8 cellular contexts compared by ENCODE assay signal in the genomic region with DNA sequence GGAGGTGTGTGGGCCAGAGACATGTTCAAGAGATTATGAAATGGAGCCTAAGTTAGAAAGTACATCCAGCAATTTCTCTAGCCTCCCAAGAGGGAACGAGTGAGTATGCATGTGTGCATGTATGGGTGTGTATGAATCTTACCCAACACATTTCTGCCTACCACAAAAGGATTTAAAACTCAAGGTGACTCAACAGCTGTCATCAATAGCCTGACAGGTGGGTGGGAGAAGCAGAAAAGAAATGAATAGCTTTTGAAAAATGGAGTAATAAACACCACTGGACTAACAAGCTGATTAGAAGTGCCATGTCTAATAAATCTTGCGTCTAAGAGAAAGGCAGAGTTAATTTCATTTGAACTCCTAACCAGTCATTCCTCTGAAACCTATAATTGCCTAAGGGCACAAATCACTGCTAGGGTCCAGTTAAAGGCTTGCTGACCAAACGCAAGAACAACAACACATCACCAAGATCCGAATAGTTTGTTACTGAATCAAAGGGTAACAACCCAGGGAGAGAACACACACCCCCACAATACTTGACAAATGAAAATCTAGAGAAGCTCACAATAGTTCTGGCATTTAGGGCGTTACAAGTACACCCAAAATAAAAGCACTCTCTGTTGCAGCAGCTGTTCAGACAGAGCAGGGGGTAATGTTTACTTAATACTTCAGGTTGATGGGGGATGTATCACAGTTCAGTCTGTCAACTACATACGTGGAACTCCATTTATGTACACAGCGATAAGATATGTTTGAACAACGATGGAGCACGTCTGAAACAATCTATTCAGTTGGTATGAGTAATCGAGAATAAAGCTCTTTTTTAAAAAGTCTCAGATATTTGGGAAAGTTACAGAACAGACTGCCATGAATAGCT. TPM values are rescaled to one million over a fixed set of nuclear protein-coding genes. Genes with fewer than 3 reads are reported as not detected.
DNase-seq lines count a peak whose midpoint lies in the region; ATAC-seq, FAIRE-seq and TF ChIP-seq lines count a peak whose summit lies in the region.

No MANE protein-coding gene starts in this region.

- no peaks in the 10 kb centered on the region; the same call in 1 of the 2 replicates for H3K36me3 ChIP-seq in Caco-2 (ENCODE audit: control insufficient read depth, insufficient read depth, low read length)
- H3K36me3 ChIP-seq in keratinocyte (ENCODE audit: control insufficient read depth in 2 of 2, extremely low read depth in 1 of 2, insufficient read depth in 2 of 2, low read length in 2 of 2), result peaks cover 11 to 20% of the 10 kb centered on the region in 2 experiments
- H3K36me3 ChIP-seq in upper lobe of right lung, result peaks cover 32% of the 10 kb centered on the region

- DNase-seq in Caco-2, result peak in 1 of 2 experiments; percentile 24
- no peak for DNase-seq in activated CD4-positive, alpha-beta memory T cell treated with anti-CD3 and anti-CD28 coated beads for 36 hours
- peak; percentile 68 for DNase-seq in keratinocyte (ENCODE audit: low read depth, low spot score)
- no peak for DNase-seq in upper lobe of right lung
- no peak for DNase-seq in kidney glomerular epithelial cell (lab: John Stamatoyannopoulos, UW)

- intact Hi-C loops in Caco-2 (cut with micrococcal nuclease; ENCODE audit: unreplicated experiment) (loop anchor here (5.0 to 10.0 kb wide), 2 partner anchors 364 to 481 kb away; a partner anchor contains a TSS), upper lobe of right lung (cut with DNase I) (no loop called here)
- intact Hi-C loops in activated CD4-positive, alpha-beta memory T cell treated with anti-CD3 and anti-CD28 coated beads for 36 hours (cut with micrococcal nuclease), result loop anchor here (1.0 to 10.0 kb wide), 7 partner anchors 17 to 1919 kb away; a partner anchor contains a TSS

- no TSS peak for BruUV-seq in Caco-2 (replicated peaks; lab: Mats Ljungman, UMichigan)

- ATAC-seq in upper lobe of right lung (peak; percentile 32), GM21447 (IDR thresholded peaks at IDR 0.05; ENCODE audit: unreplicated experiment) (no peak), HG02678 (IDR thresholded peaks at IDR 0.05; ENCODE audit: unreplicated experiment) (no peak)

- peak overlapping the region; percentile 96 for H3K4me2 ChIP-seq in keratinocyte (ENCODE audit: control insufficient read depth, extremely low read depth, insufficient read depth, low read depth, low read length)

- H3K4me3 ChIP-seq in Caco-2 (ENCODE audit: low read depth, low read length) (peak overlapping the region; percentile 89), keratinocyte (ENCODE audit: control insufficient read depth in 2 of 3, extremely low read depth in 1 of 3, insufficient read depth in 2 of 3, low read depth in 1 of 3, low read length in 3 of 3) (peak overlapping the region; percentile 81 to 90 (median 87)), upper lobe of right lung (peak overlapping the region; percentile 97)

- H2AFZ ChIP-seq in keratinocyte (ENCODE audit: control insufficient read depth, low read length), result no peak overlapping the region

- peaks cover 6% of the 10 kb centered on the region for H3K79me2 ChIP-seq in keratinocyte (ENCODE audit: control insufficient read depth, insufficient read depth, low read length)

- H3K9me3 Mint-ChIP-seq in Caco-2 (ENCODE audit: unreplicated experiment) (no peaks in the 10 kb centered on the region), IgD-negative memory B cell (no peaks in the 10 kb centered on the region)
- H3K9me3 Mint-ChIP-seq in activated CD4-positive, alpha-beta memory T cell treated with anti-CD3 and anti-CD28 coated beads for 36 hours, result no peaks in the 10 kb centered on the region

- peak; percentile 84 for FAIRE-seq in keratinocyte (lab: Jason Lieb, UNC)

- peak overlapping the region; percentile 88 for H3K9ac ChIP-seq in keratinocyte (ENCODE audit: control insufficient read depth, extremely low read depth, insufficient read depth, low read length)

- H3K9me3 ChIP-seq in Caco-2, result no peaks in the 10 kb centered on the region
- H3K9me3 ChIP-seq in keratinocyte (ENCODE audit: control insufficient read depth, low read depth, low read length), result no peaks in the 10 kb centered on the region
- no peaks in the 10 kb centered on the region for H3K9me3 ChIP-seq in upper lobe of right lung

- H3K27ac ChIP-seq in keratinocyte (ENCODE audit: control insufficient read depth, insufficient read depth, low read length) (peak overlapping the region; percentile 85), upper lobe of right lung (peak overlapping the region; percentile 96)

- CTCF ChIA-PET in Caco-2 (lab: Charles Lee), result interaction anchor here (1.0 to 1.3 kb wide), 3 partner anchors 9 to 213 kb away, joined by 3 to 6 read pairs (median 5); a partner anchor contains a TSS
- CTCF ChIA-PET in activated CD4-positive, alpha-beta memory T cell treated with anti-CD3 and anti-CD28 coated beads for 36 hours (lab: Charles Lee), result interaction anchor here (0.7 to 9.2 kb wide), 12 partner anchors 9 to 256 kb away, joined by 3 to 138 read pairs (median 6); no protein-coding TSS in a partner anchor

- H3K4me3 Mint-ChIP-seq in Caco-2 (ENCODE audit: unreplicated experiment) (peak overlapping the region; percentile 89), IgD-negative memory B cell (peak overlapping the region; percentile 94 to 98 (median 96))
- H3K4me3 Mint-ChIP-seq in activated CD4-positive, alpha-beta memory T cell treated with anti-CD3 and anti-CD28 coated beads for 36 hours, result peak overlapping the region; percentile 97

- TF ChIP-seq CTCF in Caco-2 (IDR thresholded peaks at IDR 0.05; ENCODE audit: insufficient read depth in 1 of 2, low read depth in 1 of 2, low read length in 1 of 2, severe bottlenecking in 1 of 2, unreplicated experiment in 1 of 2), result no peak
- no peak for TF ChIP-seq CTCF in keratinocyte (optimal IDR thresholded peaks at IDR 0.05 in 1 of 3, IDR thresholded peaks at IDR 0.05 in 1 of 3, conservative IDR thresholded peaks at IDR 0.05 in 1 of 3; ENCODE audit: extremely low read depth in 1 of 3, insufficient read depth in 2 of 3, low read length in 3 of 3)
- TF ChIP-seq CTCF in upper lobe of right lung (IDR thresholded peaks at IDR 0.05), result no peak

- H3K27me3 ChIP-seq in Caco-2 (replicated peaks; ENCODE audit: control insufficient read depth, insufficient read depth, low read length) (no peaks in the 10 kb centered on the region), keratinocyte (ENCODE audit: control insufficient read depth, extremely low read depth, insufficient read depth, low read length) (no peaks in the 10 kb centered on the region), upper lobe of right lung (no peaks in the 10 kb centered on the region)

- H3K4me1 ChIP-seq in Caco-2, result peaks cover 12% of the 10 kb centered on the region
- H3K4me1 ChIP-seq in keratinocyte (ENCODE audit: control insufficient read depth, extremely low read depth, insufficient read depth, low read length), result peaks cover 46% of the 10 kb centered on the region
- peaks cover 39% of the 10 kb centered on the region for H3K4me1 ChIP-seq in upper lobe of right lung

- H3K27ac Mint-ChIP-seq in Caco-2 (ENCODE audit: unreplicated experiment), result peak overlapping the region; percentile 93
- H3K27ac Mint-ChIP-seq in IgD-negative memory B cell, result peak overlapping the region in 2 of 3 donors; percentile 75 to 97
- H3K27ac Mint-ChIP-seq in activated CD4-positive, alpha-beta memory T cell treated with anti-CD3 and anti-CD28 coated beads for 36 hours, result peak overlapping the region; percentile 62

- peaks cover 2% of the 10 kb centered on the region for H3K9me1 ChIP-seq in keratinocyte (ENCODE audit: control insufficient read depth, extremely low read depth, insufficient read depth, low read length)

- H3K4me1 Mint-ChIP-seq in Caco-2 (ENCODE audit: low read depth, unreplicated experiment), result no peaks in the 10 kb centered on the region
- H3K4me1 Mint-ChIP-seq in IgD-negative memory B cell, result peaks cover 23 to 31% (median 24%) of the 10 kb centered on the region in 3 donors
- peaks cover 57% of the 10 kb centered on the region for H3K4me1 Mint-ChIP-seq in activated CD4-positive, alpha-beta memory T cell treated with anti-CD3 and anti-CD28 coated beads for 36 hours (ENCODE audit: low read depth)

- peaks cover 8% of the 10 kb centered on the region for H4K20me1 ChIP-seq in keratinocyte (ENCODE audit: control insufficient read depth, extremely low read depth, insufficient read depth, low read length)

- H3K27me3 Mint-ChIP-seq in Caco-2 (ENCODE audit: insufficient read depth, unreplicated experiment) (no peaks in the 10 kb centered on the region), IgD-negative memory B cell (no peaks in the 10 kb centered on the region)
- H3K27me3 Mint-ChIP-seq in activated CD4-positive, alpha-beta memory T cell treated with anti-CD3 and anti-CD28 coated beads for 36 hours, result no peaks in the 10 kb centered on the region

- POLR2A ChIA-PET in Caco-2 (lab: Charles Lee), result interaction anchor here (0.6 to 1.2 kb wide), 2 partner anchors 123 to 214 kb away, joined by 3 to 6 read pairs; a partner anchor contains a TSS
- POLR2A ChIA-PET in activated CD4-positive, alpha-beta memory T cell treated with anti-CD3 and anti-CD28 coated beads for 36 hours (lab: Charles Lee), result interaction anchor here (0.6 to 2.9 kb wide), 7 partner anchors 15 to 288 kb away, joined by 3 to 21 read pairs (median 10); a partner anchor contains a TSS

- H3K36me3 Mint-ChIP-seq in Caco-2 (ENCODE audit: insufficient read depth, unreplicated experiment) (peaks cover 47% of the 10 kb centered on the region), IgD-negative memory B cell (no peaks in the 10 kb centered on the region)
- peaks cover 16% of the 10 kb centered on the region for H3K36me3 Mint-ChIP-seq in activated CD4-positive, alpha-beta memory T cell treated with anti-CD3 and anti-CD28 coated beads for 36 hours

- dilution Hi-C loops in keratinocyte (cut with MboI; ENCODE audit: extremely low pct_ligation_motif_present, low sequenced_read_pairs), result no loop called here

RNA-seq across cellular contexts. Expression of a gene that starts 1.4 kb away (rescaled TPM):
- total RNA-seq in Caco-2 (2022) (39.9 and 40.2 TPM in 2 replicates), upper lobe of right lung (87.7 TPM)
- polyA plus RNA-seq in IgD-negative memory B cell (25.2 TPM), keratinocyte (23.8 to 29.6 TPM (median 25.8 TPM) in 3 replicates)
- total RNA-seq in activated CD4-positive, alpha-beta memory T cell treated with anti-CD3 and anti-CD28 coated beads for 36 hours, result 10 to 100 TPM; 28.3 to 30.9 TPM
- 12.4 TPM for polyA plus RNA-seq in keratinocyte (2011; ENCODE audit: low read depth)
- polyA plus RNA-seq in keratinocyte (2011; cell fraction: cytosol; rRNA removed), result 16.9 and 18.8 TPM in 2 replicates
- 66.8 and 71.1 TPM in 2 replicates for polyA plus RNA-seq in keratinocyte (2011; cell fraction: nucleus; rRNA removed)
- 16.1 and 18.6 TPM in 2 replicates for polyA plus RNA-seq in keratinocyte (2012; ENCODE audit: low replicate concordance)
- polyA minus RNA-seq in keratinocyte, result 23.4 to 45.5 TPM (median 43.1 TPM) in 3 replicates
- 17.5 TPM for polyA minus RNA-seq in keratinocyte (2011; cell fraction: cytosol; rRNA and poly(A)+ RNA removed)
- 46.7 and 72.4 TPM in 2 replicates for polyA minus RNA-seq in keratinocyte (2011; cell fraction: nucleus; rRNA and poly(A)+ RNA removed)

RNA-seq across cellular contexts. Expression of a gene that starts 1.8 kb away (rescaled TPM):
- total RNA-seq in Caco-2 (2022) (12.8 and 14.1 TPM in 2 replicates), upper lobe of right lung (24.8 TPM)
- polyA plus RNA-seq in IgD-negative memory B cell (13.3 TPM), keratinocyte (10.5 to 16.6 TPM (median 15.9 TPM) in 3 replicates)
- 10 to 100 TPM; 21.6 to 21.7 TPM for total RNA-seq in activated CD4-positive, alpha-beta memory T cell treated with anti-CD3 and anti-CD28 coated beads for 36 hours
- 4.2 TPM for polyA plus RNA-seq in keratinocyte (2011; ENCODE audit: low read depth)
- 10.6 and 19.1 TPM in 2 replicates for polyA plus RNA-seq in keratinocyte (2011; cell fraction: cytosol; rRNA removed)
- polyA plus RNA-seq in keratinocyte (2011; cell fraction: nucleus; rRNA removed), result 25.0 and 33.5 TPM in 2 replicates
- 9.3 and 20.4 TPM in 2 replicates for polyA plus RNA-seq in keratinocyte (2012; ENCODE audit: low replicate concordance)
- 12.4 to 26.9 TPM (median 15.3 TPM) in 3 replicates for polyA minus RNA-seq in keratinocyte
- 28.2 TPM for polyA minus RNA-seq in keratinocyte (2011; cell fraction: cytosol; rRNA and poly(A)+ RNA removed)
- 28.8 and 30.6 TPM in 2 replicates for polyA minus RNA-seq in keratinocyte (2011; cell fraction: nucleus; rRNA and poly(A)+ RNA removed)

RNA-seq across cellular contexts. Expression of a gene that starts 17.3 kb away (rescaled TPM):
- 3.4 and 3.5 TPM in 2 replicates for total RNA-seq in Caco-2 (2022)
- polyA plus RNA-seq in IgD-negative memory B cell, result 0.31 TPM
- total RNA-seq in activated CD4-positive, alpha-beta memory T cell treated with anti-CD3 and anti-CD28 coated beads for 36 hours, result under 1 TPM; 0.17 to 0.76 TPM
- 0.26 to 0.67 TPM (median 0.51 TPM) in 3 replicates for polyA plus RNA-seq in keratinocyte
- 0.19 TPM for polyA plus RNA-seq in keratinocyte (2011; ENCODE audit: low read depth)
- polyA plus RNA-seq in keratinocyte (2011; cell fraction: cytosol; rRNA removed), result 0.49 and 0.56 TPM in 2 replicates
- 2.1 and 2.7 TPM in 2 replicates for polyA plus RNA-seq in keratinocyte (2011; cell fraction: nucleus; rRNA removed)
- 0.74 and 1.2 TPM in 2 replicates for polyA plus RNA-seq in keratinocyte (2012; ENCODE audit: low replicate concordance)
- 0.30 TPM in 1 of 3 replicates, not detected in the others for polyA minus RNA-seq in keratinocyte
- 1.2 TPM for polyA minus RNA-seq in keratinocyte (2011; cell fraction: cytosol; rRNA and poly(A)+ RNA removed)
- polyA minus RNA-seq in keratinocyte (2011; cell fraction: nucleus; rRNA and poly(A)+ RNA removed), result 0.21 and 0.78 TPM in 2 replicates
- total RNA-seq in upper lobe of right lung, result 1.9 TPM
